Comparison of ENCODE assay signal across 1 cellular context in the genomic region with DNA sequence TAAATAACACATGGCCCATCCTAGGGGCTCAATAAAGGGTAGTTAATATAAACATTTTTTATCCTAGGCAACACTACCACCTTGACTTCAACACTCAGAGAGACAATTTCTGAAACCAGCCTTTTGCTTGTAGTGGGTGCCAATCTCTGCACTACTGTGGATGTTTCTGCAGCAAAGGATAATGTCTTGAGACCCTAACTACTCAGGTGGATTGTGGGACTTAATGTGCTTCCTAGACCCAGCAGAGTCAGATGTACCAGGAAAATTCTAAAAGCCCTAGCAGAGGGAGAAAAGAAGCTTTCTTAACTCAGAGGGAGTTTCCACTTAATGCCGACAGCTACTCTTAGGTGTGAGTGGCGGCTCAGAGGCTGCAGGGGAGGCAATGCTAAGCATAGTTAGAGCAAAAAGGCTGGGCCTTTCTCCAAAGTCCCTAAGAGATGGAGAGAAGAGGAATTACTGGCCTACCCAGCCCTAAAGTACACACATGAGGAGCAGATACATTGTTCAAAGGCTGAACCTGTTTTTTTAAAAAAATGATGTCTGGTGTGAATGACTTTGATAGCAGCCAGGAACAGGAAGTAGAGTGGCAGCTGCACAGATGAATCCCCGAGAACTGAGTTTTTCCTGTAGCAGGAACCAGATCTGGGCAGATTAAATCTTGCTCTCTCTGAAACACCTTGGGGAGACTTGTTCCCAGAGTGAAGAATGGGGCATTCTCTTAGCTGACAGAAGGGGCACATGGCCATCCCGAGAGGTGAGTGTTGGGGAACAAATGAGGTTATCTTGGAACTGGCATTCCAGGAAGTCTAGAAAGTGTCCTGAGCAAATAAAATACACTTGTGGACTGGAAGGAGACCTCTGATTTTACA.
A peak's percentile ranks its signal among the peaks of the same experiment; 100 is the strongest.
TF ChIP-seq lines count a peak whose summit lies in the region.

No MANE protein-coding gene starts in this region.

TF ChIP-seq in HepG2, 621 proteins besides CTCF, POLR2A, EP300 and RAD21 (continued from another document and continues in another):
- no peak for TF ChIP-seq ZNF142 (CRISPR knock-in tag; IDR thresholded peaks at IDR 0.05)
- TF ChIP-seq CREM (IDR thresholded peaks at IDR 0.05) = 0 out of 2 replicates have a peak, but pooled peaks have one; percentile 11
- no peak for TF ChIP-seq CREM (CRISPR knock-in tag; IDR thresholded peaks at IDR 0.05)
- no peak for TF ChIP-seq DBP (CRISPR knock-in tag; IDR thresholded peaks at IDR 0.05; ENCODE audit: not compliant biosample characterization)
- TF ChIP-seq SKIL (CRISPR knock-in tag; IDR thresholded peaks at IDR 0.05; ENCODE audit: borderline replicate concordance) = no peak
- no peak for TF ChIP-seq CAMTA2 (CRISPR knock-in tag; IDR thresholded peaks at IDR 0.05; ENCODE audit: borderline replicate concordance)
- no peak for TF ChIP-seq ATF7 (IDR thresholded peaks at IDR 0.05)
- no peak for TF ChIP-seq ATF7 (CRISPR knock-in tag; IDR thresholded peaks at IDR 0.05)
- TF ChIP-seq, protein P1, sequence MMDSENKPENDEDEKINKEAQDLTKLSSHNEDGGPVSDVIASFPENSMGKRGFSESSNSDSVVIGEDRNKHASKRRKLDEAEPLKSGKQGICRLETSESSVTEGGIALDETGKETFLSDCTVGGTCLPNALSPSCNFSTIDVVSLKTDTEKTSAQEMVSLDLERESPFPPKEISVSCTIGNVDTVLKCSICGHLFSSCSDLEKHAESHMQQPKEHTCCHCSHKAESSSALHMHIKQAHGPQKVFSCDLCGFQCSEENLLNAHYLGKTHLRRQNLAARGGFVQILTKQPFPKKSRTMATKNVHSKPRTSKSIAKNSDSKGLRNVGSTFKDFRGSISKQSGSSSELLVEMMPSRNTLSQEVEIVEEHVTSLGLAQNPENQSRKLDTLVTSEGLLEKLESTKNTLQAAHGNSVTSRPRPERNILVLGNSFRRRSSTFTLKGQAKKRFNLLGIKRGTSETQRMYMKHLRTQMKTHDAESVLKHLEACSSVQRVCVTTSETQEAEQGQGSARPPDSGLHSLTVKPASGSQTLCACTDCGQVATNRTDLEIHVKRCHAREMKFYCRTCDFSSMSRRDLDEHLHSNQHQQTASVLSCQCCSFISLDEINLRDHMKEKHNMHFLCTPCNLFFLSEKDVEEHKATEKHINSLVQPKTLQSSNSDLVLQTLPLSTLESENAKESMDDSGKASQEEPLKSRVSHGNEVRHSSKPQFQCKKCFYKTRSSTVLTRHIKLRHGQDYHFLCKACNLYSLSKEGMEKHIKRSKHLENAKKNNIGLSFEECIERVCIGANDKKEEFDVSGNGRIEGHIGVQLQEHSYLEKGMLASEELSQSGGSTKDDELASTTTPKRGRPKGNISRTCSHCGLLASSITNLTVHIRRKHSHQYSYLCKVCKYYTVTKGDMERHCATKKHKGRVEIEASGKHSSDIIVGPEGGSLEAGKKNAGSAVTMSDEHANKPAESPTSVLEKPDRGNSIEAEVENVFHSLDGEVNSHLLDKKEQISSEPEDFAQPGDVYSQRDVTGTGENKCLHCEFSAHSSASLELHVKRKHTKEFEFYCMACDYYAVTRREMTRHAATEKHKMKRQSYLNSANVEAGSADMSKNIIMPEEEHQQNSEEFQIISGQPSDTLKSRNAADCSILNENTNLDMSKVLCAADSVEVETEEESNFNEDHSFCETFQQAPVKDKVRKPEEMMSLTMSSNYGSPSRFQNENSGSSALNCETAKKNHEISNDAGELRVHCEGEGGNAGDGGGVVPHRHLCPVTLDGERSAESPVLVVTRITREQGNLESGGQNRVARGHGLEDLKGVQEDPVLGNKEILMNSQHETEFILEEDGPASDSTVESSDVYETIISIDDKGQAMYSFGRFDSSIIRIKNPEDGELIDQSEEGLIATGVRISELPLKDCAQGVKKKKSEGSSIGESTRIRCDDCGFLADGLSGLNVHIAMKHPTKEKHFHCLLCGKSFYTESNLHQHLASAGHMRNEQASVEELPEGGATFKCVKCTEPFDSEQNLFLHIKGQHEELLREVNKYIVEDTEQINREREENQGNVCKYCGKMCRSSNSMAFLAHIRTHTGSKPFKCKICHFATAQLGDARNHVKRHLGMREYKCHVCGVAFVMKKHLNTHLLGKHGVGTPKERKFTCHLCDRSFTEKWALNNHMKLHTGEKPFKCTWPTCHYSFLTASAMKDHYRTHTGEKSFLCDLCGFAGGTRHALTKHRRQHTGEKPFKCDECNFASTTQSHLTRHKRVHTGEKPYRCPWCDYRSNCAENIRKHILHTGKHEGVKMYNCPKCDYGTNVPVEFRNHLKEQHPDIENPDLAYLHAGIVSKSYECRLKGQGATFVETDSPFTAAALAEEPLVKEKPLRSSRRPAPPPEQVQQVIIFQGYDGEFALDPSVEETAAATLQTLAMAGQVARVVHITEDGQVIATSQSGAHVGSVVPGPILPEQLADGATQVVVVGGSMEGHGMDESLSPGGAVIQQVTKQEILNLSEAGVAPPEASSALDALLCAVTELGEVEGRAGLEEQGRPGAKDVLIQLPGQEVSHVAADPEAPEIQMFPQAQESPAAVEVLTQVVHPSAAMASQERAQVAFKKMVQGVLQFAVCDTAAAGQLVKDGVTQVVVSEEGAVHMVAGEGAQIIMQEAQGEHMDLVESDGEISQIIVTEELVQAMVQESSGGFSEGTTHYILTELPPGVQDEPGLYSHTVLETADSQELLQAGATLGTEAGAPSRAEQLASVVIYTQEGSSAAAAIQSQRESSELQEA (CRISPR knock-in tag; IDR thresholded peaks at IDR 0.05; ENCODE audit: not compliant biosample characterization) = no peak
- no peak for TF ChIP-seq ZSCAN30 (CRISPR knock-in tag; IDR thresholded peaks at IDR 0.05)
- no peak for TF ChIP-seq GTF2F1 (IDR thresholded peaks at IDR 0.05; ENCODE audit: low read length)
- no peak for TF ChIP-seq TBP (CRISPR knock-in tag; IDR thresholded peaks at IDR 0.05)
- no peak for TF ChIP-seq ZBTB7A (CRISPR knock-in tag; IDR thresholded peaks at IDR 0.05)
- TF ChIP-seq CREB1 (IDR thresholded peaks at IDR 0.05) = no peak
- TF ChIP-seq CREB1 (CRISPR knock-in tag; IDR thresholded peaks at IDR 0.05) = no peak
- TF ChIP-seq ZNF329 (CRISPR knock-in tag; IDR thresholded peaks at IDR 0.05; ENCODE audit: low read depth) = no peak
- TF ChIP-seq ZBTB14 (CRISPR knock-in tag; IDR thresholded peaks at IDR 0.05) = no peak
- TF ChIP-seq NR2F6 (IDR thresholded peaks at IDR 0.05) = no peak
- no peak for TF ChIP-seq NR2F6 (CRISPR knock-in tag; IDR thresholded peaks at IDR 0.05)
- TF ChIP-seq ZNF143 (CRISPR knock-in tag; IDR thresholded peaks at IDR 0.05) = no peak
- TF ChIP-seq HCFC1 (IDR thresholded peaks at IDR 0.05; ENCODE audit: low read depth, low read length) = no peak
- no peak; the same call in 1 of the 2 replicates for TF ChIP-seq ZBTB38 (CRISPR knock-in tag; IDR thresholded peaks at IDR 0.05)
- no peak for TF ChIP-seq PREB (CRISPR knock-in tag; IDR thresholded peaks at IDR 0.05)
- TF ChIP-seq ARNT (IDR thresholded peaks at IDR 0.05) = no peak
- TF ChIP-seq ZFY (CRISPR knock-in tag; IDR thresholded peaks at IDR 0.05) = peak; percentile 55
- no peak; the same call in 1 of the 2 replicates for TF ChIP-seq ZNF350 (CRISPR knock-in tag; IDR thresholded peaks at IDR 0.05; ENCODE audit: borderline replicate concordance, low read depth)
- TF ChIP-seq, protein P2, sequence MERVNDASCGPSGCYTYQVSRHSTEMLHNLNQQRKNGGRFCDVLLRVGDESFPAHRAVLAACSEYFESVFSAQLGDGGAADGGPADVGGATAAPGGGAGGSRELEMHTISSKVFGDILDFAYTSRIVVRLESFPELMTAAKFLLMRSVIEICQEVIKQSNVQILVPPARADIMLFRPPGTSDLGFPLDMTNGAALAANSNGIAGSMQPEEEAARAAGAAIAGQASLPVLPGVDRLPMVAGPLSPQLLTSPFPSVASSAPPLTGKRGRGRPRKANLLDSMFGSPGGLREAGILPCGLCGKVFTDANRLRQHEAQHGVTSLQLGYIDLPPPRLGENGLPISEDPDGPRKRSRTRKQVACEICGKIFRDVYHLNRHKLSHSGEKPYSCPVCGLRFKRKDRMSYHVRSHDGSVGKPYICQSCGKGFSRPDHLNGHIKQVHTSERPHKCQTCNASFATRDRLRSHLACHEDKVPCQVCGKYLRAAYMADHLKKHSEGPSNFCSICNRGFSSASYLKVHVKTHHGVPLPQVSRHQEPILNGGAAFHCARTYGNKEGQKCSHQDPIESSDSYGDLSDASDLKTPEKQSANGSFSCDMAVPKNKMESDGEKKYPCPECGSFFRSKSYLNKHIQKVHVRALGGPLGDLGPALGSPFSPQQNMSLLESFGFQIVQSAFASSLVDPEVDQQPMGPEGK (CRISPR knock-in tag; IDR thresholded peaks at IDR 0.05) = no peak
- TF ChIP-seq REL (CRISPR knock-in tag; conservative IDR thresholded peaks at IDR 0.05) = no peak
- no peak for TF ChIP-seq ZNF644 (CRISPR knock-in tag; IDR thresholded peaks at IDR 0.05; ENCODE audit: low read depth)
- peak; percentile 39; the same call in 1 of the 2 replicates for TF ChIP-seq ZFX (CRISPR knock-in tag; IDR thresholded peaks at IDR 0.05; ENCODE audit: low read depth)
- no peak for TF ChIP-seq ZBTB7B (CRISPR knock-in tag; IDR thresholded peaks at IDR 0.05)
